ENCODE assay signal across 24 cellular contexts in the genomic region with DNA sequence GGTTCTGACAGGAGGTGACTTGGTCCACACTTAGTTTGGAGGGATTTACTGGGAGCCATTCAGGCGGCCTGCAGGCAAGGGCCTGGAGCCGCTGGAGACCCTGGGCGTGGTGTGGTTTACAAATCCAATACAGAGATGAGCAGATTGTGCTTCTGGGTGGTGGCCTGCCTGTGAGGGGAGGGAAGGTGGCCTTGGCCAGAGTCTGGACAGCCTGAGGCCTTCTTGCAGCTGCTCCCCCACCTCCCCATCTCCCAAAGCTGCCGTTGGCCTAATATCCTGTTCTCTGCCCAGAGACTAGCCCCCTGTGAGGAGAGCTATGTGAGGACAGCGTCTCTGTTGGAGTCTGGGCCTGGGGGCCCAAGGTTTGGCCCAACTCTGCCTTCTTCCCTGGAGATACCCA.
"Had no signal": no experiment of that assay in that cellular context is flagged by ENCODE, and none has a peak within 500 bp of the region (broad histone marks: within the 10 kb centered on the region; RNA-seq: fewer than 3 reads in every experiment).

No MANE protein-coding gene starts in this region.

- H3K4me1 Mint-ChIP-seq: immature natural killer cell had no signal

- DNase-seq: activated CD4-positive, alpha-beta memory T cell treated with anti-CD3 and anti-CD28 coated beads for 36 hours; activated CD4-positive, alpha-beta T cell treated with anti-CD3 and anti-CD28 coated beads, Interleukin-2, amount 10 ng/mL, durations not matched to agents 24 days and 14 days; activated CD4-positive, CD25-positive, alpha-beta regulatory T cell treated with anti-CD3 and anti-CD28 coated beads, Interleukin-2, amount 50 U/mL, for 72 hours; activated CD8-positive, alpha-beta memory T cell treated with anti-CD3 and anti-CD28 coated beads, Interleukin-2, amount 50 U/mL, for 4 hours; activated gamma-delta T cell treated with Interleukin-2 at 50 U/mL for 16 hours; activated naive CD4-positive, alpha-beta T cell treated with anti-CD3 and anti-CD28 coated beads, Interleukin-2, amount 50 U/mL, for 16 hours; activated T-cell treated with anti-CD3 and anti-CD28 coated beads, Interleukin-2, amount 50 U/mL, for 1 hour; amniotic stem cell; brain microvascular endothelial cell; cortex of kidney; immature natural killer cell; kidney; left colon; right lobe of liver; stimulated activated CD4-positive, alpha-beta T cell treated with anti-CD3 and anti-CD28 coated beads, Interleukin-4, amount 100 ng/mL, for 24 hours; trophoblast cell; uterus; WERI-Rb-1 had no signal

- H3K27me3 Mint-ChIP-seq: activated CD4-positive, alpha-beta memory T cell treated with anti-CD3 and anti-CD28 coated beads for 36 hours; activated CD4-positive, alpha-beta T cell treated with anti-CD3 and anti-CD28 coated beads, Interleukin-2, amount 10 ng/mL, durations not matched to agents 24 days and 14 days; stimulated activated naive CD8-positive, alpha-beta T cell treated with anti-CD3 and anti-CD28 coated beads, Interleukin-15, Interleukin-2, amounts not matched to agents 100 ng/mL and 50 ng/mL, for 24 hours had no signal

- H3K27ac Mint-ChIP-seq: activated CD4-positive, alpha-beta memory T cell treated with anti-CD3 and anti-CD28 coated beads for 36 hours; activated CD4-positive, alpha-beta T cell treated with anti-CD3 and anti-CD28 coated beads, Interleukin-2, amount 10 ng/mL, durations not matched to agents 24 days and 14 days; immature natural killer cell; natural killer cell treated with Interleukin-12 subunit alpha and Interleukin-12 subunit beta and Interleukin-15 and Interleukin-18, amount 100 ng/mL, for 72 hours; stimulated activated effector memory CD8-positive, alpha-beta T cell treated with anti-CD3 and anti-CD28 coated beads, Interleukin-12 subunit alpha, Interleukin-12 subunit beta, amount 100 ng/mL, for 72 hours; stimulated activated naive CD8-positive, alpha-beta T cell treated with anti-CD3 and anti-CD28 coated beads, Interleukin-15, Interleukin-2, amounts not matched to agents 100 ng/mL and 50 ng/mL, for 24 hours had no signal

- H3K36me3 Mint-ChIP-seq: activated CD4-positive, alpha-beta memory T cell treated with anti-CD3 and anti-CD28 coated beads for 36 hours; immature natural killer cell; natural killer cell treated with Interleukin-12 subunit alpha and Interleukin-12 subunit beta and Interleukin-15 and Interleukin-18, amount 100 ng/mL, for 72 hours; stimulated activated effector memory CD8-positive, alpha-beta T cell treated with anti-CD3 and anti-CD28 coated beads, Interleukin-12 subunit alpha, Interleukin-12 subunit beta, amount 100 ng/mL, for 72 hours had no signal

- H3K27me3 ChIP-seq: brain microvascular endothelial cell, gastroesophageal sphincter, right lobe of liver, uterus had no signal

- H3K4me1 ChIP-seq: gastroesophageal sphincter, right lobe of liver, uterus had no signal

- H3K36me3 ChIP-seq: brain microvascular endothelial cell, gastroesophageal sphincter, right lobe of liver, thoracic aorta, uterus, WERI-Rb-1 had no signal

- H3K4me3 Mint-ChIP-seq: activated CD4-positive, alpha-beta memory T cell treated with anti-CD3 and anti-CD28 coated beads for 36 hours; activated CD4-positive, alpha-beta T cell treated with anti-CD3 and anti-CD28 coated beads, Interleukin-2, amount 10 ng/mL, durations not matched to agents 24 days and 14 days; immature natural killer cell; natural killer cell treated with Interleukin-12 subunit alpha and Interleukin-12 subunit beta and Interleukin-15 and Interleukin-18, amount 100 ng/mL, for 72 hours; stimulated activated effector memory CD8-positive, alpha-beta T cell treated with anti-CD3 and anti-CD28 coated beads, Interleukin-12 subunit alpha, Interleukin-12 subunit beta, amount 100 ng/mL, for 72 hours; stimulated activated naive CD8-positive, alpha-beta T cell treated with anti-CD3 and anti-CD28 coated beads, Interleukin-15, Interleukin-2, amounts not matched to agents 100 ng/mL and 50 ng/mL, for 24 hours had no signal

- H3K9me3 Mint-ChIP-seq: activated CD4-positive, alpha-beta memory T cell treated with anti-CD3 and anti-CD28 coated beads for 36 hours; activated CD4-positive, alpha-beta T cell treated with anti-CD3 and anti-CD28 coated beads, Interleukin-2, amount 10 ng/mL, durations not matched to agents 24 days and 14 days; natural killer cell treated with Interleukin-12 subunit alpha and Interleukin-12 subunit beta and Interleukin-15 and Interleukin-18, amount 100 ng/mL, for 72 hours; stimulated activated effector memory CD8-positive, alpha-beta T cell treated with anti-CD3 and anti-CD28 coated beads, Interleukin-12 subunit alpha, Interleukin-12 subunit beta, amount 100 ng/mL, for 72 hours; stimulated activated naive CD8-positive, alpha-beta T cell treated with anti-CD3 and anti-CD28 coated beads, Interleukin-15, Interleukin-2, amounts not matched to agents 100 ng/mL and 50 ng/mL, for 24 hours had no signal

- ATAC-seq: gastroesophageal sphincter; left colon; natural killer cell treated with Interleukin-12 subunit alpha and Interleukin-12 subunit beta and Interleukin-15 and Interleukin-18, amount 100 ng/mL, for 72 hours; right lobe of liver; stimulated activated effector memory CD8-positive, alpha-beta T cell treated with anti-CD3 and anti-CD28 coated beads, Interleukin-12 subunit alpha, Interleukin-12 subunit beta, amount 100 ng/mL, for 72 hours had no signal

- H3K27ac ChIP-seq: brain microvascular endothelial cell, gastroesophageal sphincter, right lobe of liver, skin epidermis, thoracic aorta, uterus, WERI-Rb-1 had no signal

- H3K9me3 ChIP-seq: gastroesophageal sphincter, right lobe of liver, thoracic aorta, uterus had no signal

- H3K4me3 ChIP-seq: gastroesophageal sphincter, right lobe of liver, skin epidermis, thoracic aorta, uterus had no signal
